ENCODE assay signal across 14 cellular contexts in the genomic region with DNA sequence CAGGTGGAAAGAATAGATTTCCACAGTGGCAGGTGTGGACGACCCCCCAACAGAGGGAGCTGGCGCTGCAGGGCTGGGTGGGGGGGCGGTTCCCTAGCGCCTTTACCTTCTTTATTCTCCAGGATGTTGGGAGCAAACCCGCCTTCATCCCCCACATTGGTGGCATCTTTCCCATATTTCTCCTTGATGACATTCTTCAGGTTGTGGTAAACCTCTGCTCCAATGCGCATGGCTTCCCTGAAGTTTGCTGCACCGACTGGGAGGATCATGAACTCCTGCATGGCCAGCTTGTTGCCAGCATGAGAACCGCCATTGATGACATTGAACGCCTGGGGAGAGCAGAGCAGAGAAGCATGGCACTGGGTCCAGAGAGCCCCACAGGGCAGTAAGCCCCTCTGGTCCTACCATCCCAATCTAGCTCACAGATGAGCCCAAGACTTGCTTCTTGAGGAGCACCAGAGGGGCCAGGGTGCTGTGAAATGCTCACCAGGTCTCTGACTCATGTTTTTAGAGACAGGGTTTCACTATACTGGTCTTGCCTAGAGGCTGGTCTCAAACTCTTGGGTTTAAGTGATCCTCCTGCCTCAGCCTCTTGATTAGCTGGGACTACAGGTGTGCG. TPM values are rescaled to one million over a fixed set of nuclear protein-coding genes. Genes with fewer than 3 reads are reported as not detected.
A peak's percentile ranks its signal among the peaks of the same experiment; 100 is the strongest.
DNase-seq lines count a peak whose midpoint lies in the region; ATAC-seq and TF ChIP-seq lines count a peak whose summit lies in the region.
"Had no signal": no experiment of that assay in that cellular context is flagged by ENCODE, and none has a peak within 500 bp of the region (broad histone marks: within the 10 kb centered on the region; RNA-seq: fewer than 3 reads in every experiment).

No MANE protein-coding gene starts in this region.

- H3K9me2 ChIP-seq in Loucy (replicated peaks; ENCODE audit: low read depth, low read length): no peaks in the 10 kb centered on the region

- H3K4me1 ChIP-seq in cardiac muscle cell (ENCODE audit: low read depth): no peaks in the 10 kb centered on the region
- H3K4me1 ChIP-seq in left ventricle myocardium inferior: no peaks in the 10 kb centered on the region
- H3K4me1 ChIP-seq in Loucy (ENCODE audit: insufficient read depth, low read length, poor library complexity, severe bottlenecking): peaks cover 65% of the 10 kb centered on the region

- no peaks in the 10 kb centered on the region for H3K9me3 Mint-ChIP-seq in activated naive CD8-positive, alpha-beta T cell treated with anti-CD3 and anti-CD28 coated beads, Interleukin-2, amount 50 U/mL, for 24 hours
- H3K9me3 Mint-ChIP-seq in stimulated activated memory B cell treated with anti-CD40 and anti-IgM and Interleukin-4, amounts not matched to agents 10 μg/mL and 1 μg/mL and 100 μg/mL, for 72 hours: no peaks in the 10 kb centered on the region
- H3K9me3 Mint-ChIP-seq: type B pancreatic cell had no signal

- no peaks in the 10 kb centered on the region for H3K27me3 Mint-ChIP-seq in activated naive CD8-positive, alpha-beta T cell treated with anti-CD3 and anti-CD28 coated beads, Interleukin-2, amount 50 U/mL, for 24 hours
- H3K27me3 Mint-ChIP-seq in stimulated activated memory B cell treated with anti-CD40 and anti-IgM and Interleukin-4, amounts not matched to agents 10 μg/mL and 1 μg/mL and 100 μg/mL, for 72 hours: no peaks in the 10 kb centered on the region
- H3K27me3 Mint-ChIP-seq: type B pancreatic cell had no signal

- H3K9me3 ChIP-seq in cardiac muscle cell (ENCODE audit: low read depth) (no peaks in the 10 kb centered on the region), left ventricle myocardium inferior (replicated peaks) (no peaks in the 10 kb centered on the region), Loucy (ENCODE audit: insufficient read depth, low read depth, low read length) (no peaks in the 10 kb centered on the region)

- DNase-seq in cardiac muscle cell (ENCODE audit: low read depth in 1 of 2, low spot score in 1 of 2) (no peak), left ventricle myocardium inferior (no peak), dermis blood vessel endothelial cell (no peak), germinal center (ENCODE audit: low spot score) (no peak)
- DNase-seq in activated naive CD8-positive, alpha-beta T cell treated with anti-CD3 and anti-CD28 coated beads, Interleukin-2, amount 50 U/mL, for 24 hours: no peak
- DNase-seq: DND-41; mesendoderm; NCI-H1092; occipital lobe; stimulated activated CD4-positive, alpha-beta T cell treated with anti-CD3 and anti-CD28 coated beads, Interleukin-4, amount 100 ng/mL, for 4 hours had no signal

- H3K4me3 ChIP-seq in cardiac muscle cell (no peak overlapping the region), left ventricle myocardium inferior (no peak overlapping the region), Loucy (ENCODE audit: low read length, poor library complexity, severe bottlenecking) (no peak overlapping the region)

- no peak for ATAC-seq in activated naive CD8-positive, alpha-beta T cell treated with anti-CD3 and anti-CD28 coated beads, Interleukin-2, amount 50 U/mL, for 24 hours
- no peak for ATAC-seq in stimulated activated memory B cell treated with anti-CD40 and anti-IgM and Interleukin-4, amounts not matched to agents 10 μg/mL and 1 μg/mL and 100 μg/mL, for 72 hours
- no peak for ATAC-seq in GM21529 (IDR thresholded peaks at IDR 0.05; ENCODE audit: unreplicated experiment)

- H3K4me1 Mint-ChIP-seq in activated naive CD8-positive, alpha-beta T cell treated with anti-CD3 and anti-CD28 coated beads, Interleukin-2, amount 50 U/mL, for 24 hours: peaks cover 64% of the 10 kb centered on the region
- H3K4me1 Mint-ChIP-seq in stimulated activated memory B cell treated with anti-CD40 and anti-IgM and Interleukin-4, amounts not matched to agents 10 μg/mL and 1 μg/mL and 100 μg/mL, for 72 hours: peaks cover 20% of the 10 kb centered on the region

- no peak overlapping the region for H3K9ac ChIP-seq in Loucy (ENCODE audit: low read depth, low read length, poor library complexity, severe bottlenecking)

- H3K4me2 ChIP-seq in Loucy (ENCODE audit: low read depth, low read length, poor library complexity, severe bottlenecking): peak overlapping the region; percentile 39

- peaks cover 100% of the 10 kb centered on the region for H3K79me2 ChIP-seq in Loucy (ENCODE audit: insufficient read depth, low read length)

- peaks cover 92% of the 10 kb centered on the region for H3K36me3 Mint-ChIP-seq in activated naive CD8-positive, alpha-beta T cell treated with anti-CD3 and anti-CD28 coated beads, Interleukin-2, amount 50 U/mL, for 24 hours (ENCODE audit: low read depth)
- H3K36me3 Mint-ChIP-seq in stimulated activated memory B cell treated with anti-CD40 and anti-IgM and Interleukin-4, amounts not matched to agents 10 μg/mL and 1 μg/mL and 100 μg/mL, for 72 hours: peaks cover 75% of the 10 kb centered on the region

- TF ChIP-seq CTCF in cardiac muscle cell (IDR thresholded peaks at IDR 0.05; ENCODE audit: low read depth, low read length) (no peak), left ventricle myocardium inferior (IDR thresholded peaks at IDR 0.05; ENCODE audit: borderline replicate concordance) (no peak), Loucy (conservative IDR thresholded peaks at IDR 0.05; ENCODE audit: low read length) (no peak)

- peaks cover 18% of the 10 kb centered on the region; the same call in 1 of the 2 replicates for H3F3A ChIP-seq in Loucy (ENCODE audit: low read depth)

- H3K4me3 Mint-ChIP-seq in activated naive CD8-positive, alpha-beta T cell treated with anti-CD3 and anti-CD28 coated beads, Interleukin-2, amount 50 U/mL, for 24 hours: peak overlapping the region; percentile 63
- H3K4me3 Mint-ChIP-seq in stimulated activated memory B cell treated with anti-CD40 and anti-IgM and Interleukin-4, amounts not matched to agents 10 μg/mL and 1 μg/mL and 100 μg/mL, for 72 hours: no peak overlapping the region
- H3K4me3 Mint-ChIP-seq: type B pancreatic cell had no signal

- H4K20me1 ChIP-seq in Loucy (ENCODE audit: insufficient read depth, low read length, poor library complexity, severe bottlenecking): peaks cover 99% of the 10 kb centered on the region

- H3K27me3 ChIP-seq in cardiac muscle cell (no peaks in the 10 kb centered on the region), left ventricle myocardium inferior (ENCODE audit: low read depth) (no peaks in the 10 kb centered on the region), Loucy (ENCODE audit: insufficient read depth, low read length, poor library complexity, severe bottlenecking) (no peaks in the 10 kb centered on the region)

- H2AFZ ChIP-seq in Loucy (ENCODE audit: low read length): no peak overlapping the region

- peak overlapping the region; percentile 67 for H3K27ac ChIP-seq in cardiac muscle cell
- no peak overlapping the region for H3K27ac ChIP-seq in left ventricle myocardium inferior (replicated peaks)

- intact Hi-C loops in left ventricle myocardium inferior (cut with micrococcal nuclease): no loop called here

- H3K27ac Mint-ChIP-seq in activated naive CD8-positive, alpha-beta T cell treated with anti-CD3 and anti-CD28 coated beads, Interleukin-2, amount 50 U/mL, for 24 hours: peak overlapping the region; percentile 96
- H3K27ac Mint-ChIP-seq in stimulated activated memory B cell treated with anti-CD40 and anti-IgM and Interleukin-4, amounts not matched to agents 10 μg/mL and 1 μg/mL and 100 μg/mL, for 72 hours: peak overlapping the region; percentile 30
- H3K27ac Mint-ChIP-seq: type B pancreatic cell had no signal

- peaks cover 95% of the 10 kb centered on the region for H3K36me3 ChIP-seq in cardiac muscle cell
- H3K36me3 ChIP-seq in left ventricle myocardium inferior: peaks cover 100% of the 10 kb centered on the region
- H3K36me3 ChIP-seq in Loucy (ENCODE audit: insufficient read depth, low read length): peaks cover 98% of the 10 kb centered on the region

RNA-seq across cellular contexts. Expression of gene ENO1, which starts 12.2 kb away (rescaled TPM):
- total RNA-seq in cardiac muscle cell (3,076 and 4,542 TPM in 2 replicates), left ventricle myocardium inferior (124 TPM), dermis blood vessel endothelial cell (1,154 and 2,045 TPM in 2 replicates)
- polyA plus RNA-seq in cardiac muscle cell: 4,459 and 4,945 TPM in 2 replicates

RNA-seq across cellular contexts. Expression of gene RERE, which starts 48.8 kb away (rescaled TPM):
- total RNA-seq in cardiac muscle cell (59.5 and 81.0 TPM in 2 replicates), left ventricle myocardium inferior (141 TPM), dermis blood vessel endothelial cell (50.7 and 70.7 TPM in 2 replicates)
- 70.3 and 72.5 TPM in 2 replicates for polyA plus RNA-seq in cardiac muscle cell
